8 cellular contexts compared by ENCODE assay signal in the genomic region with DNA sequence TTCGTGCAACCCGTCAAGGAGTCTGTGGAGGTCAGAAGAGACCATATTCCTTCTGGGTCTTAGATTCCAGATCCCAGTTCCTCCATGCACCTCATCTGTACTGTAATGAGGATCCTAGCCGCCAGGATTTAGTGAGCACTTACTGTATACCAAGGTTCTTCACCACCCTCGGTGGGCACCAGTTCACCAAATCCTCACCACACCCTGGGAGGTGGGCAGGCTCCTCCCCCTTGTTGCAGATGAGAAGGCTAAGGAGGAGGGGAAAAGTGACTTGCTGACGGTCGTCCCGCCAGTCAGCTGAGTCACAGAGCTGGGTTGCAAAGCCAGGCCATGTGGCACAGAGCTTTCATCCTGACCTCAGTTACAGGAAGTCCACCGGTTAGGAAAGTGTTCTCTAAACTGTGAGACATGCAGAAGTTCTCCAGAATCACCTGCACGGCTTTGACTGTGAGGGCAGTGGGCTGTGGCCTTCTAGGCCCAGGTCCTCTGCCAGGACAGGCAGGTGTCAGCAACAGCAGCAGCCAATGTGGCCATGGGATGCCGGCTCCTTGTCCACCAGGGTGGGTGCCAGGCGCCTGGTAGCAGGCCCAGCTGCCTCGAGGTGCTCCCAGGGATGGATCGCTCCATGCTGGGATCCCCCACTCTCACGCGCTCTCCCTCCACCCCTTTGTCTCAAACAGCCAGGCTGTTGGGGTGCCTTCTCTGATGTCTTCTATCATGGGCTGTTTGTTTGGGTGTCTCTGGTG.
A peak's percentile ranks its signal among the peaks of the same experiment; 100 is the strongest.
DNase-seq lines count a peak whose midpoint lies in the region; ATAC-seq and TF ChIP-seq lines count a peak whose summit lies in the region.

No MANE protein-coding gene starts in this region.

- peaks cover 0 to 3% (median 0%) of the 10 kb centered on the region in 4 donors for H3K4me1 Mint-ChIP-seq in CD4-positive, CD25-positive, alpha-beta regulatory T cell
- peaks cover 53% of the 10 kb centered on the region for H3K4me1 Mint-ChIP-seq in MCF 10A (ENCODE audit: insufficient read depth, unreplicated experiment)
- H3K4me1 Mint-ChIP-seq in activated T-helper 1 cell treated with anti-CD3 and anti-CD28 coated beads, Interleukin-12 subunit alpha, Interleukin-12 subunit beta, Interleukin-2, Interleukin-4 antibody, amounts not matched to agents 30 ng/mL and 10 ng/mL and 1 ng/mL, durations not matched to agents 14 hours and 24 hours and 36 hours (ENCODE audit: low read depth) = no peaks in the 10 kb centered on the region
- no peaks in the 10 kb centered on the region for H3K4me1 Mint-ChIP-seq in effector memory CD8-positive, alpha-beta T cell (ENCODE audit: low read depth in 2 of 2)

- H3K4me3 ChIP-seq in CD4-positive, CD25-positive, alpha-beta regulatory T cell (ENCODE audit: low read depth, low read length) = no peak overlapping the region
- H3K4me3 ChIP-seq in rectal smooth muscle tissue (ENCODE audit: low read length) = no peak overlapping the region

- no peaks in the 10 kb centered on the region for H3K27me3 Mint-ChIP-seq in CD4-positive, CD25-positive, alpha-beta regulatory T cell
- no peaks in the 10 kb centered on the region for H3K27me3 Mint-ChIP-seq in MCF 10A (ENCODE audit: insufficient read depth, unreplicated experiment)
- H3K27me3 Mint-ChIP-seq in activated T-helper 1 cell treated with anti-CD3 and anti-CD28 coated beads, Interleukin-12 subunit alpha, Interleukin-12 subunit beta, Interleukin-2, Interleukin-4 antibody, amounts not matched to agents 30 ng/mL and 10 ng/mL and 1 ng/mL, durations not matched to agents 14 hours and 24 hours and 36 hours (ENCODE audit: insufficient read depth) = no peaks in the 10 kb centered on the region
- H3K27me3 Mint-ChIP-seq in effector memory CD8-positive, alpha-beta T cell = peaks cover 9 to 28% of the 10 kb centered on the region in 2 donors

- DNase-seq in CD4-positive, CD25-positive, alpha-beta regulatory T cell = peak in 1 of 3 donors; percentile 25
- DNase-seq in NAMALWA (ENCODE audit: low spot score) (peak; percentile 51), MCF 10A (ENCODE audit: unreplicated experiment) (peak; percentile 80), NCI-H1105 treated with DMSO at 0.1 percent for 48 hours (lab: John Stamatoyannopoulos, UW) (no peak), NCI-H1436 treated with DMSO at 0.1 percent for 48 hours (lab: John Stamatoyannopoulos, UW) (no peak)
- no peak for DNase-seq in activated T-helper 1 cell treated with anti-CD3 and anti-CD28 coated beads, Interleukin-12 subunit alpha, Interleukin-12 subunit beta, Interleukin-2, Interleukin-4 antibody, amounts not matched to agents 30 ng/mL and 10 ng/mL and 1 ng/mL, durations not matched to agents 14 hours and 24 hours and 36 hours (ENCODE audit: low spot score)
- no peak for DNase-seq in effector memory CD8-positive, alpha-beta T cell

- intact Hi-C loops in MCF 10A (cut with micrococcal nuclease) = no loop called here
- intact Hi-C loops in activated T-helper 1 cell treated with anti-CD3 and anti-CD28 coated beads, Interleukin-12 subunit alpha, Interleukin-12 subunit beta, Interleukin-2, Interleukin-4 antibody, amounts not matched to agents 30 ng/mL and 10 ng/mL and 1 ng/mL, durations not matched to agents 14 hours and 24 hours and 36 hours (cut with micrococcal nuclease) = no loop called here

- no peak overlapping the region for H3K4me3 Mint-ChIP-seq in CD4-positive, CD25-positive, alpha-beta regulatory T cell
- H3K4me3 Mint-ChIP-seq in MCF 10A (ENCODE audit: unreplicated experiment) = no peak overlapping the region
- H3K4me3 Mint-ChIP-seq in activated T-helper 1 cell treated with anti-CD3 and anti-CD28 coated beads, Interleukin-12 subunit alpha, Interleukin-12 subunit beta, Interleukin-2, Interleukin-4 antibody, amounts not matched to agents 30 ng/mL and 10 ng/mL and 1 ng/mL, durations not matched to agents 14 hours and 24 hours and 36 hours = no peak overlapping the region
- no peak overlapping the region for H3K4me3 Mint-ChIP-seq in effector memory CD8-positive, alpha-beta T cell

- TF ChIP-seq CTCF in MCF 10A (IDR thresholded peaks at IDR 0.05; ENCODE audit: unreplicated experiment) = no peak

- H3K4me1 ChIP-seq in CD4-positive, CD25-positive, alpha-beta regulatory T cell (ENCODE audit: control insufficient read depth, insufficient read depth, low read length, poor library complexity, severe bottlenecking) = no peaks in the 10 kb centered on the region
- H3K4me1 ChIP-seq in rectal smooth muscle tissue (ENCODE audit: control insufficient read depth, insufficient read depth, low read length) = peaks cover 31% of the 10 kb centered on the region

- H3K36me3 Mint-ChIP-seq in CD4-positive, CD25-positive, alpha-beta regulatory T cell = no peaks in the 10 kb centered on the region
- H3K36me3 Mint-ChIP-seq in MCF 10A (ENCODE audit: insufficient read depth, unreplicated experiment) = peaks cover 5% of the 10 kb centered on the region
- H3K36me3 Mint-ChIP-seq in activated T-helper 1 cell treated with anti-CD3 and anti-CD28 coated beads, Interleukin-12 subunit alpha, Interleukin-12 subunit beta, Interleukin-2, Interleukin-4 antibody, amounts not matched to agents 30 ng/mL and 10 ng/mL and 1 ng/mL, durations not matched to agents 14 hours and 24 hours and 36 hours (ENCODE audit: low read depth) = no peaks in the 10 kb centered on the region
- H3K36me3 Mint-ChIP-seq in effector memory CD8-positive, alpha-beta T cell (ENCODE audit: insufficient read depth) = no peaks in the 10 kb centered on the region

- CTCF ChIA-PET in MCF 10A (lab: Yijun Ruan, JAX) = interaction anchor here (0.6 to 1.2 kb wide), 5 partner anchors 12 to 656 kb away, joined by 3 to 6 read pairs (median 3); no protein-coding TSS in a partner anchor

- H3K9me3 Mint-ChIP-seq in CD4-positive, CD25-positive, alpha-beta regulatory T cell = no peaks in the 10 kb centered on the region
- no peaks in the 10 kb centered on the region for H3K9me3 Mint-ChIP-seq in MCF 10A (ENCODE audit: unreplicated experiment)
- H3K9me3 Mint-ChIP-seq in activated T-helper 1 cell treated with anti-CD3 and anti-CD28 coated beads, Interleukin-12 subunit alpha, Interleukin-12 subunit beta, Interleukin-2, Interleukin-4 antibody, amounts not matched to agents 30 ng/mL and 10 ng/mL and 1 ng/mL, durations not matched to agents 14 hours and 24 hours and 36 hours = no peaks in the 10 kb centered on the region
- no peaks in the 10 kb centered on the region for H3K9me3 Mint-ChIP-seq in effector memory CD8-positive, alpha-beta T cell

- no peak overlapping the region for H3K27ac Mint-ChIP-seq in CD4-positive, CD25-positive, alpha-beta regulatory T cell
- H3K27ac Mint-ChIP-seq in MCF 10A (ENCODE audit: low read depth, unreplicated experiment) = peak overlapping the region; percentile 31
- H3K27ac Mint-ChIP-seq in activated T-helper 1 cell treated with anti-CD3 and anti-CD28 coated beads, Interleukin-12 subunit alpha, Interleukin-12 subunit beta, Interleukin-2, Interleukin-4 antibody, amounts not matched to agents 30 ng/mL and 10 ng/mL and 1 ng/mL, durations not matched to agents 14 hours and 24 hours and 36 hours = no peak overlapping the region
- H3K27ac Mint-ChIP-seq in effector memory CD8-positive, alpha-beta T cell = no peak overlapping the region

- no peaks in the 10 kb centered on the region for H3K36me3 ChIP-seq in CD4-positive, CD25-positive, alpha-beta regulatory T cell (ENCODE audit: control insufficient read depth, insufficient read depth, low read length)
- H3K36me3 ChIP-seq in rectal smooth muscle tissue (ENCODE audit: control insufficient read depth, insufficient read depth, low read length) = no peaks in the 10 kb centered on the region

- POLR2A ChIA-PET in MCF 10A (lab: Yijun Ruan, JAX) = interaction anchor here (1.2 to 5.0 kb wide), 5 partner anchors 11 to 238 kb away, joined by 3 to 30 read pairs (median 10); no protein-coding TSS in a partner anchor

- ATAC-seq in CD4-positive, CD25-positive, alpha-beta regulatory T cell (ENCODE audit: low read depth in 2 of 2) = peak; percentile 30 to 33
- no peak for ATAC-seq in effector memory CD8-positive, alpha-beta T cell (replicated peaks)

- H3K27ac ChIP-seq in CD4-positive, CD25-positive, alpha-beta regulatory T cell (ENCODE audit: insufficient read depth, low read length, poor library complexity, severe bottlenecking) = no peak overlapping the region
- H3K27ac ChIP-seq in rectal smooth muscle tissue (ENCODE audit: low read depth, low read length) = peak overlapping the region; percentile 41

- no peaks in the 10 kb centered on the region for H3K27me3 ChIP-seq in CD4-positive, CD25-positive, alpha-beta regulatory T cell (ENCODE audit: control insufficient read depth, insufficient read depth, low read length)
- no peaks in the 10 kb centered on the region for H3K27me3 ChIP-seq in rectal smooth muscle tissue (ENCODE audit: control insufficient read depth, insufficient read depth, low read length)

- no TSS peak for BruUV-seq in MCF 10A (replicated peaks; lab: Mats Ljungman, UMichigan)

- no peaks in the 10 kb centered on the region for H3K9me3 ChIP-seq in CD4-positive, CD25-positive, alpha-beta regulatory T cell (ENCODE audit: control insufficient read depth in 2 of 2, low read length in 2 of 2)

- H3K9ac ChIP-seq in rectal smooth muscle tissue (ENCODE audit: low read length) = no peak overlapping the region

Comparison
In these comparisons a context has a peak if more than half of its experiments do, and no peak if none do; other contexts are left out.
1. DNase-seq: peak in NAMALWA (single experiment) and MCF 10A (single experiment); none in activated T-helper 1 cell treated with anti-CD3 and anti-CD28 coated beads, Interleukin-12 subunit alpha, Interleukin-12 subunit beta, Interleukin-2, Interleukin-4 antibody, amounts not matched to agents 30 ng/mL and 10 ng/mL and 1 ng/mL, durations not matched to agents 14 hours and 24 hours and 36 hours (single experiment), effector memory CD8-positive, alpha-beta T cell (0 of 3), NCI-H1105 treated with DMSO at 0.1 percent for 48 hours (single experiment) and NCI-H1436 treated with DMSO at 0.1 percent for 48 hours (single experiment).